ENCODE assay signal across 26 cellular contexts in the genomic region with DNA sequence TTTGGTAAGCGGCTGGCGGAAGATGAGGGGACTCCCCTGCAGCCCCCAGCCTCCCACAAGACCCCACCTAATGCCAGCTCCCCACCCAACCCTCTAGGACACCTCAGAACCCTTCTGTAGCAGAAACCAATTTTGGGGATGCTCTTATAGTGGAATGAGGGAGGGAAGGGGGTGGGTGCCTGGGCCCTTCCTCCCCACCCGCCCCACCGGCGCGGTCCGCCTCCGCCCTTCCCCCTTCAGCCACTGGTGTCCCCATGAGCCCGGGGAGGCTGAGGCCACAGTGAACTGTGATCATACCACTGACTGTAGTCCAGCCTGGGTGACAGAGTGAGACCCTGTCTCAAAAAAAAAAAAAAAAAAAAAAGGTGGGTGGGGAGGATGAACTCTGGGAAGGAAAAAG. TPM values are rescaled to one million over a fixed set of nuclear protein-coding genes. Genes with fewer than 3 reads are reported as not detected.
"Had no signal": no experiment of that assay in that cellular context is flagged by ENCODE, and none has a peak within 500 bp of the region (broad histone marks: within the 10 kb centered on the region; RNA-seq: fewer than 3 reads in every experiment).

No MANE protein-coding gene starts in this region.

- H3K36me3 Mint-ChIP-seq: naive B cell had no signal

- DNase-seq: dermis blood vessel endothelial cell; dorsolateral prefrontal cortex; effector CD4-positive, alpha-beta T cell; effector memory CD8-positive, alpha-beta T cell; endodermal cell; erythroblast; esophagus squamous epithelium; foreskin fibroblast; foreskin melanocyte; gastrocnemius medialis; glutamatergic neuron; head of caudate nucleus; heart right ventricle; hippocampal formation; left cardiac atrium; left lung; left ventricle myocardium superior; lower lobe of right lung; mesenchymal stem cell; mucosa of descending colon; naive B cell had no signal

- H3K4me1 Mint-ChIP-seq: mesothelial cell of epicardium, naive B cell had no signal

- H3K9me3 Mint-ChIP-seq: effector memory CD8-positive, alpha-beta T cell; endodermal cell; mesothelial cell of epicardium had no signal

- H3K27ac ChIP-seq: coronary artery, dorsolateral prefrontal cortex, epithelial cell of prostate, esophagus squamous epithelium, gastrocnemius medialis, heart right ventricle, left lung, lower lobe of right lung had no signal

- H3K27ac Mint-ChIP-seq: effector memory CD8-positive, alpha-beta T cell; endodermal cell; mesothelial cell of epicardium had no signal

- ATAC-seq: effector memory CD8-positive, alpha-beta T cell; esophagus mucosa; gastrocnemius medialis; heart right ventricle; left cardiac atrium; left lung; left ventricle myocardium superior; lower lobe of right lung; mucosa of descending colon had no signal

- H3K9me3 ChIP-seq: esophagus squamous epithelium, gastrocnemius medialis, heart right ventricle, left lung, lower lobe of right lung, mucosa of descending colon had no signal

- H3K4me1 ChIP-seq: esophagus squamous epithelium, gastrocnemius medialis, heart right ventricle, left lung, lower lobe of right lung had no signal

- H3K4me3 Mint-ChIP-seq: effector memory CD8-positive, alpha-beta T cell; endodermal cell; mesothelial cell of epicardium; naive B cell had no signal

- H3K36me3 ChIP-seq: gastrocnemius medialis had no signal

- H3K4me3 ChIP-seq: coronary artery, dorsolateral prefrontal cortex, esophagus squamous epithelium, gastrocnemius medialis, heart right ventricle, left lung, lower lobe of right lung, mucosa of descending colon had no signal

- H3K27me3 ChIP-seq: dorsolateral prefrontal cortex, esophagus squamous epithelium, gastrocnemius medialis, heart right ventricle, left lung had no signal

RNA-seq across cellular contexts. Expression of a gene that starts 16.2 kb away (rescaled TPM):
- total RNA-seq: myocyte had no signal
